In the genomic region with DNA sequence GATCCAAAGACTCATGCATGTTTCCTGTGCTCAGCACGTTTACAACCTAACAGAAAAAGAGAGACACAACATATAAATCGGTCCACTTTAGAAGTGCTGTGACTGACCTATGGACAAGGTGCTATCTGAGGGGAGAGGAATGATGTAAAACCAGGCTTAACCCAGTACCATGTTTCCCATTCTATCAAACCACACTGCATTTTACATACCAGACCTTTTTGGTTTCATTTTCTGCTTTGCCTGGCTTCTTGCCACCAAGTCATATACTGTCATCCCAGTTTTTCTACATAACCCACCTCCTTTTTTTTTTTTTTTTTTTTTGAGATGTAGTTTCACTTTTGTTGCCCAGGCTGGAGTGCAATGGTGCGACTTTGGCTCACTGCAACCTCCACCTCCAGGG, we compare ENCODE assay signal across 19 cellular contexts.
DNase-seq lines count a peak whose midpoint lies in the region; ATAC-seq and TF ChIP-seq lines count a peak whose summit lies in the region.
"Had no signal": no experiment of that assay in that cellular context is flagged by ENCODE, and none has a peak within 500 bp of the region (broad histone marks: within the 10 kb centered on the region; RNA-seq: fewer than 3 reads in every experiment).

No MANE protein-coding gene starts in this region.

- no peak overlapping the region for H3K18ac ChIP-seq in trophoblast cell (ENCODE audit: low read length)

- H3K27me3 Mint-ChIP-seq in activated CD4-positive, alpha-beta T cell treated with anti-CD3 and anti-CD28 coated beads, Interleukin-2, amount 10 ng/mL, durations not matched to agents 24 days and 14 days = no peaks in the 10 kb centered on the region
- no peaks in the 10 kb centered on the region for H3K27me3 Mint-ChIP-seq in activated CD4-positive, alpha-beta T cell treated with anti-CD3 and anti-CD28 coated beads for 36 hours
- no peaks in the 10 kb centered on the region for H3K27me3 Mint-ChIP-seq in activated T-helper 2 cell treated with anti-CD3 and anti-CD28 coated beads, Interferon-gamma antibody, Interleukin-2, Interleukin-4, amounts not matched to agents 10 μg/mL and 5 μg/mL and 100 μg/mL, durations not matched to agents 14 hours and 24 hours and 36 hours (ENCODE audit: low read depth)
- no peaks in the 10 kb centered on the region for H3K27me3 Mint-ChIP-seq in chondrocyte (ENCODE audit: low read depth)

- H3K9me3 ChIP-seq in MM.1S (replicated peaks; ENCODE audit: insufficient read depth, low read length) = no peaks in the 10 kb centered on the region
- H3K9me3 ChIP-seq in trophoblast cell (ENCODE audit: insufficient read depth, low read depth, low read length) = peaks cover 9% of the 10 kb centered on the region
- H3K9me3 ChIP-seq in suprapubic skin = no peaks in the 10 kb centered on the region
- H3K9me3 ChIP-seq: A549, gastrocnemius medialis, ovary, tibial nerve had no signal

- no peak overlapping the region for H4K12ac ChIP-seq in trophoblast cell (ENCODE audit: low read depth, low read length)

- H3K4ac ChIP-seq in trophoblast cell (ENCODE audit: low read depth, low read length) = no peak overlapping the region

- TF ChIP-seq EP300 in suprapubic skin (IDR thresholded peaks at IDR 0.05) = no peak

- H3K27ac ChIP-seq in MM.1S (ENCODE audit: low read length) (no peak overlapping the region), trophoblast cell (ENCODE audit: low read depth, low read length) (no peak overlapping the region), suprapubic skin (no peak overlapping the region)
- H3K27ac ChIP-seq: A549, coronary artery, gastrocnemius medialis, HL-60, ovary, tibial nerve had no signal

- H2BK12ac ChIP-seq in trophoblast cell (ENCODE audit: low read length) = no peak overlapping the region

- H3K27me3 ChIP-seq in MM.1S (replicated peaks; ENCODE audit: insufficient read depth, low read length) = no peaks in the 10 kb centered on the region
- H3K27me3 ChIP-seq in trophoblast cell (ENCODE audit: insufficient read depth, low read length) = no peaks in the 10 kb centered on the region
- H3K27me3 ChIP-seq in suprapubic skin = no peaks in the 10 kb centered on the region
- H3K27me3 ChIP-seq: gastrocnemius medialis, ovary, tibial nerve had no signal

- H3K4me3 Mint-ChIP-seq in activated CD4-positive, alpha-beta T cell treated with anti-CD3 and anti-CD28 coated beads, Interleukin-2, amount 10 ng/mL, durations not matched to agents 24 days and 14 days = peak overlapping the region; percentile 68
- no peak overlapping the region for H3K4me3 Mint-ChIP-seq in activated CD4-positive, alpha-beta T cell treated with anti-CD3 and anti-CD28 coated beads for 36 hours
- H3K4me3 Mint-ChIP-seq in activated T-helper 2 cell treated with anti-CD3 and anti-CD28 coated beads, Interferon-gamma antibody, Interleukin-2, Interleukin-4, amounts not matched to agents 10 μg/mL and 5 μg/mL and 100 μg/mL, durations not matched to agents 14 hours and 24 hours and 36 hours (ENCODE audit: low read depth) = peak overlapping the region; percentile 9
- no peak overlapping the region for H3K4me3 Mint-ChIP-seq in chondrocyte (ENCODE audit: unreplicated experiment)
- H3K4me3 Mint-ChIP-seq: GM23338 had no signal

- H4K91ac ChIP-seq in trophoblast cell (ENCODE audit: low read depth, low read length) = no peak overlapping the region

- H3K79me2 ChIP-seq in MM.1S (ENCODE audit: low read length) = no peaks in the 10 kb centered on the region
- H3K79me2 ChIP-seq in trophoblast cell (ENCODE audit: control insufficient read depth, insufficient read depth, low read length, poor library complexity) = no peaks in the 10 kb centered on the region

- H4K8ac ChIP-seq in trophoblast cell (ENCODE audit: low read depth, low read length) = no peak overlapping the region

- peak; percentile 74 for DNase-seq in activated CD4-positive, alpha-beta T cell treated with anti-CD3 and anti-CD28 coated beads, Interleukin-2, amount 10 ng/mL, durations not matched to agents 24 days and 14 days
- no peak for DNase-seq in activated CD4-positive, alpha-beta T cell treated with anti-CD3 and anti-CD28 coated beads for 36 hours
- peak; percentile 58 for DNase-seq in MM.1S
- DNase-seq in activated T-helper 2 cell treated with anti-CD3 and anti-CD28 coated beads, Interferon-gamma antibody, Interleukin-2, Interleukin-4, amounts not matched to agents 10 μg/mL and 5 μg/mL and 100 μg/mL, durations not matched to agents 14 hours and 24 hours and 36 hours (ENCODE audit: low spot score) = peak; percentile 9
- peak; percentile 1 to 38 for DNase-seq in trophoblast cell
- DNase-seq in NCI-H526 treated with DMSO at 0.1 percent for 48 hours (lab: John Stamatoyannopoulos, UW) = no peak
- no peak for DNase-seq in chondrocyte (ENCODE audit: low spot score)
- DNase-seq in suprapubic skin (ENCODE audit: low spot score in 2 of 2) = no peak
- DNase-seq: activated CD4-positive, alpha-beta T cell treated with anti-CD3 and anti-CD28 coated beads for 4 hours; gastrocnemius medialis; left ventricle myocardium superior; NCI-H1417 treated with DMSO at 0.1 percent for 48 hours; ovary; Right ventricle myocardium superior had no signal

- intact Hi-C loops in activated CD4-positive, alpha-beta T cell treated with anti-CD3 and anti-CD28 coated beads, Interleukin-2, amount 10 ng/mL, durations not matched to agents 24 days and 14 days (cut with micrococcal nuclease) = no loop called here
- intact Hi-C loops in activated CD4-positive, alpha-beta T cell treated with anti-CD3 and anti-CD28 coated beads for 36 hours (cut with DNase I, micrococcal nuclease) = no loop called here
- intact Hi-C loops in activated T-helper 2 cell treated with anti-CD3 and anti-CD28 coated beads, Interferon-gamma antibody, Interleukin-2, Interleukin-4, amounts not matched to agents 10 μg/mL and 5 μg/mL and 100 μg/mL, durations not matched to agents 14 hours and 24 hours and 36 hours (cut with micrococcal nuclease) = no loop called here

- H3K4me3 ChIP-seq in MM.1S (ENCODE audit: low read length) (no peak overlapping the region), trophoblast cell (ENCODE audit: low read depth, low read length) (no peak overlapping the region), suprapubic skin (no peak overlapping the region)
- H3K4me3 ChIP-seq: A549, coronary artery, gastrocnemius medialis, GM23338, ovary, tibial nerve had no signal

- H2AFZ ChIP-seq in MM.1S (ENCODE audit: low read length) (no peak overlapping the region), trophoblast cell (ENCODE audit: insufficient read depth, low read length, poor library complexity) (no peak overlapping the region)
- H2AFZ ChIP-seq: GM23338 had no signal

- H3K36me3 Mint-ChIP-seq in activated CD4-positive, alpha-beta T cell treated with anti-CD3 and anti-CD28 coated beads, Interleukin-2, amount 10 ng/mL, durations not matched to agents 24 days and 14 days (ENCODE audit: low read depth) = peaks cover 5% of the 10 kb centered on the region
- H3K36me3 Mint-ChIP-seq in activated CD4-positive, alpha-beta T cell treated with anti-CD3 and anti-CD28 coated beads for 36 hours (ENCODE audit: low read depth) = no peaks in the 10 kb centered on the region
- H3K36me3 Mint-ChIP-seq in activated T-helper 2 cell treated with anti-CD3 and anti-CD28 coated beads, Interferon-gamma antibody, Interleukin-2, Interleukin-4, amounts not matched to agents 10 μg/mL and 5 μg/mL and 100 μg/mL, durations not matched to agents 14 hours and 24 hours and 36 hours (ENCODE audit: low read depth) = no peaks in the 10 kb centered on the region
- H3K36me3 Mint-ChIP-seq in chondrocyte (ENCODE audit: low read depth) = no peaks in the 10 kb centered on the region

- no peak overlapping the region for H2BK120ac ChIP-seq in trophoblast cell (ENCODE audit: insufficient read depth, low read length, poor library complexity)

- no peaks in the 10 kb centered on the region for H3K9me2 ChIP-seq in MM.1S (replicated peaks; ENCODE audit: insufficient read depth, low read length)

- H3K79me1 ChIP-seq in trophoblast cell (ENCODE audit: low read length) = no peaks in the 10 kb centered on the region

- H3K4me1 Mint-ChIP-seq in activated CD4-positive, alpha-beta T cell treated with anti-CD3 and anti-CD28 coated beads, Interleukin-2, amount 10 ng/mL, durations not matched to agents 24 days and 14 days = peaks cover 11% of the 10 kb centered on the region
- H3K4me1 Mint-ChIP-seq in activated CD4-positive, alpha-beta T cell treated with anti-CD3 and anti-CD28 coated beads for 36 hours = no peaks in the 10 kb centered on the region
- H3K4me1 Mint-ChIP-seq in activated T-helper 2 cell treated with anti-CD3 and anti-CD28 coated beads, Interferon-gamma antibody, Interleukin-2, Interleukin-4, amounts not matched to agents 10 μg/mL and 5 μg/mL and 100 μg/mL, durations not matched to agents 14 hours and 24 hours and 36 hours (ENCODE audit: low read depth) = peaks cover 7% of the 10 kb centered on the region
- H3K4me1 Mint-ChIP-seq in chondrocyte (ENCODE audit: low read depth) = no peaks in the 10 kb centered on the region
- H3K4me1 Mint-ChIP-seq: GM23338 had no signal

- no peaks in the 10 kb centered on the region for H3K36me3 ChIP-seq in MM.1S (replicated peaks; ENCODE audit: insufficient read depth, low read length)
- peaks cover 4 to 7% of the 10 kb centered on the region in 2 experiments for H3K36me3 ChIP-seq in trophoblast cell (ENCODE audit: control insufficient read depth in 1 of 2, insufficient read depth in 2 of 2, low read length in 2 of 2)
- H3K36me3 ChIP-seq in suprapubic skin = no peaks in the 10 kb centered on the region
- H3K36me3 ChIP-seq: gastrocnemius medialis, ovary, tibial nerve had no signal

- no peak for ATAC-seq in activated CD4-positive, alpha-beta T cell treated with anti-CD3 and anti-CD28 coated beads for 36 hours
- ATAC-seq: A549, gastrocnemius medialis, GM23338, left ventricle myocardium superior had no signal

- H2BK5ac ChIP-seq in trophoblast cell (ENCODE audit: low read depth, low read length, poor library complexity) = no peak overlapping the region

- H3K4me2 ChIP-seq in MM.1S (ENCODE audit: low read depth, low read length) = no peak overlapping the region
- no peak overlapping the region for H3K4me2 ChIP-seq in trophoblast cell (ENCODE audit: low read length)
- H3K4me2 ChIP-seq: A549, GM23338 had no signal

- H3K9ac ChIP-seq in MM.1S (ENCODE audit: low read length) (no peak overlapping the region), trophoblast cell (ENCODE audit: low read length) (no peak overlapping the region)

- no peak overlapping the region for H2AK5ac ChIP-seq in trophoblast cell (ENCODE audit: low read length)

- no peaks in the 10 kb centered on the region for H4K20me1 ChIP-seq in MM.1S (ENCODE audit: insufficient read depth, low read length)

- H3F3A ChIP-seq in MM.1S (ENCODE audit: insufficient read depth, low read length) = no peaks in the 10 kb centered on the region

- H3K4me1 ChIP-seq in MM.1S (ENCODE audit: low read length) = no peaks in the 10 kb centered on the region
- no peaks in the 10 kb centered on the region for H3K4me1 ChIP-seq in trophoblast cell (ENCODE audit: control insufficient read depth in 1 of 2, insufficient read depth in 2 of 2, low read length in 2 of 2)
- H3K4me1 ChIP-seq in suprapubic skin = no peaks in the 10 kb centered on the region
- H3K4me1 ChIP-seq: A549, gastrocnemius medialis, tibial nerve had no signal

- POLR2A ChIA-PET in activated CD4-positive, alpha-beta T cell treated with anti-CD3 and anti-CD28 coated beads for 36 hours (lab: Charles Lee) = no interaction called here

- no peak for TF ChIP-seq CTCF in MM.1S (IDR thresholded peaks at IDR 0.05; ENCODE audit: low read length)
- TF ChIP-seq CTCF in chondrocyte (IDR thresholded peaks at IDR 0.05) = no peak
- TF ChIP-seq CTCF in suprapubic skin (IDR thresholded peaks at IDR 0.05) = no peak

- no peak overlapping the region for H3K14ac ChIP-seq in trophoblast cell (ENCODE audit: low read length)

- TF ChIP-seq POLR2A in suprapubic skin (IDR thresholded peaks at IDR 0.05) = no peak

- no peak overlapping the region for H3K23ac ChIP-seq in trophoblast cell (ENCODE audit: low read length)

- peak overlapping the region; percentile 56 for H3K27ac Mint-ChIP-seq in activated CD4-positive, alpha-beta T cell treated with anti-CD3 and anti-CD28 coated beads, Interleukin-2, amount 10 ng/mL, durations not matched to agents 24 days and 14 days
- H3K27ac Mint-ChIP-seq in activated CD4-positive, alpha-beta T cell treated with anti-CD3 and anti-CD28 coated beads for 36 hours = no peak overlapping the region
- no peak overlapping the region for H3K27ac Mint-ChIP-seq in activated T-helper 2 cell treated with anti-CD3 and anti-CD28 coated beads, Interferon-gamma antibody, Interleukin-2, Interleukin-4, amounts not matched to agents 10 μg/mL and 5 μg/mL and 100 μg/mL, durations not matched to agents 14 hours and 24 hours and 36 hours
- no peak overlapping the region for H3K27ac Mint-ChIP-seq in chondrocyte (ENCODE audit: unreplicated experiment)
- H3K27ac Mint-ChIP-seq: GM23338 had no signal

- peaks cover 6% of the 10 kb centered on the region for H3K9me3 Mint-ChIP-seq in activated CD4-positive, alpha-beta T cell treated with anti-CD3 and anti-CD28 coated beads, Interleukin-2, amount 10 ng/mL, durations not matched to agents 24 days and 14 days
- H3K9me3 Mint-ChIP-seq in activated CD4-positive, alpha-beta T cell treated with anti-CD3 and anti-CD28 coated beads for 36 hours (ENCODE audit: low read depth) = no peaks in the 10 kb centered on the region
- no peaks in the 10 kb centered on the region for H3K9me3 Mint-ChIP-seq in activated T-helper 2 cell treated with anti-CD3 and anti-CD28 coated beads, Interferon-gamma antibody, Interleukin-2, Interleukin-4, amounts not matched to agents 10 μg/mL and 5 μg/mL and 100 μg/mL, durations not matched to agents 14 hours and 24 hours and 36 hours
- peaks cover 33% of the 10 kb centered on the region for H3K9me3 Mint-ChIP-seq in chondrocyte (ENCODE audit: low read depth)

- CTCF ChIA-PET in activated CD4-positive, alpha-beta T cell treated with anti-CD3 and anti-CD28 coated beads for 36 hours (lab: Charles Lee) = no interaction called here

- WGBS in trophoblast cell (ENCODE audit: extremely low coverage, insufficient coverage, insufficient read length) = no CpG with 5 or more reads among the region's 3 CpGs
- 48% methylated on average over 3 of the region's 3 CpGs for WGBS in suprapubic skin

Comparison
In these comparisons a context has a peak if more than half of its experiments do, and no peak if none do; other contexts are left out.
1. DNase-seq: peak in activated CD4-positive, alpha-beta T cell treated with anti-CD3 and anti-CD28 coated beads, Interleukin-2, amount 10 ng/mL, durations not matched to agents 24 days and 14 days (single experiment), MM.1S (single experiment), activated T-helper 2 cell treated with anti-CD3 and anti-CD28 coated beads, Interferon-gamma antibody, Interleukin-2, Interleukin-4, amounts not matched to agents 10 μg/mL and 5 μg/mL and 100 μg/mL, durations not matched to agents 14 hours and 24 hours and 36 hours (single experiment) and trophoblast cell (2 of 2); none in activated CD4-positive, alpha-beta T cell treated with anti-CD3 and anti-CD28 coated beads for 36 hours (single experiment), NCI-H526 treated with DMSO at 0.1 percent for 48 hours (single experiment), chondrocyte (single experiment) and suprapubic skin (0 of 2).
2. H3K4me3 Mint-ChIP-seq: peak in activated CD4-positive, alpha-beta T cell treated with anti-CD3 and anti-CD28 coated beads, Interleukin-2, amount 10 ng/mL, durations not matched to agents 24 days and 14 days (single experiment) and activated T-helper 2 cell treated with anti-CD3 and anti-CD28 coated beads, Interferon-gamma antibody, Interleukin-2, Interleukin-4, amounts not matched to agents 10 μg/mL and 5 μg/mL and 100 μg/mL, durations not matched to agents 14 hours and 24 hours and 36 hours (single experiment); none in activated CD4-positive, alpha-beta T cell treated with anti-CD3 and anti-CD28 coated beads for 36 hours (single experiment) and chondrocyte (single experiment).